Comparison of ENCODE assay signal across 36 cellular contexts in the genomic region with DNA sequence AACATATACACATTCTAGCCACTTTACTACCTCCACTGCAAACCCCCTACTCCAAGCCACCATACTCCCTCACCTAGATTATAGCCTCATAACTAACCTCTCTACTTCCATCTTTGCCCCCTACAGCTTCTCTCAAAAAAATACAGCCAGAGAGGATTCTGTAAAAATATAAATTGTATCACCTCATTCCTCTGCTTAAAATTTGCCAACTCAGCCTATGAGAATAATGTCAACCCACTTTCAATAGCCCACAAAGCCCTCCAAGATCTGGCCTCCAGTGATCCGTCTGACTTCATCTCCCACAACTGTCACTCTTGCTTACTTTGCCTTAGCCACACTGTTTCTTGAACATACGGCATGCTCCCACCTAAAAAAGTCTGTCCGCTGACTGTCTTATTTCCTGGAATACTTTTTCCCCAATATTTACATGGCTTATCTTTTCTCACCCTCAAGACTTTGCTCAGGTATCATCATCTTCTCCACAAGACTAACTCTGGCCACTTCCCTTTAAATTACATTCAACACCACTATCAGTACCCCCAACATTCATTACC.
"Had no signal": no experiment of that assay in that cellular context is flagged by ENCODE, and none has a peak within 500 bp of the region (broad histone marks: within the 10 kb centered on the region; RNA-seq: fewer than 3 reads in every experiment).

No MANE protein-coding gene starts in this region.

- FAIRE-seq: bronchial epithelial cell, TTC549 had no signal

- ATAC-seq: activated CD8-positive, alpha-beta T cell treated with anti-CD3 and anti-CD28 coated beads for 36 hours; activated naive CD4-positive, alpha-beta T cell treated with anti-CD3 and anti-CD28 coated beads, Interleukin-2, amount 50 U/mL, for 72 hours; activated T-cell treated with anti-CD3 and anti-CD28 coated beads, Interleukin-2, amount 50 U/mL, for 4 hours; activated T-cell treated with anti-CD3 and anti-CD28 coated beads, Interleukin-2, amount 50 U/mL, for 72 hours; activated T-helper 17 cell treated with anti-CD3 and anti-CD28 coated beads, Interleukin-2, amount 50 U/mL, for 72 hours; T-cell had no signal

- H3K27me3 ChIP-seq: adrenal gland, ascending aorta, cardiac muscle cell had no signal

- H3K4me3 ChIP-seq: adrenal gland, ascending aorta, cardiac muscle cell had no signal

- H3K9me3 ChIP-seq: adrenal gland, ascending aorta had no signal

- H3K4me1 ChIP-seq: ascending aorta had no signal

- DNase-seq: activated B cell treated with CpG ODN at 0.5 μM for 24 hours; activated CD4-positive, alpha-beta memory T cell treated with anti-CD3 and anti-CD28 coated beads for 36 hours; activated CD4-positive, alpha-beta T cell treated with anti-CD3 and anti-CD28 coated beads for 4 hours; activated CD4-positive, alpha-beta T cell treated with anti-CD3 and anti-CD28 coated beads, Interleukin-2, amount 10 ng/mL, durations not matched to agents 24 days and 14 days; activated CD4-positive, alpha-beta T cell treated with anti-CD3 and anti-CD28 coated beads, Interleukin-2, amount 50 U/mL, for 1 hour; activated CD4-positive, alpha-beta T cell treated with anti-CD3 and anti-CD28 coated beads, Interleukin-2, amount 50 U/mL, for 4 hours; activated CD4-positive, CD25-positive, alpha-beta regulatory T cell treated with anti-CD3 and anti-CD28 coated beads, Interleukin-2, amount 50 U/mL, for 72 hours; activated CD8-positive, alpha-beta memory T cell treated with anti-CD3 and anti-CD28 coated beads, Interleukin-2, amount 50 U/mL, for 4 hours; activated CD8-positive, alpha-beta T cell treated with anti-CD3 and anti-CD28 coated beads for 36 hours; activated effector memory CD4-positive, alpha-beta T cell treated with anti-CD3 and anti-CD28 coated beads, Interleukin-2, amount 50 U/mL, for 16 hours; activated gamma-delta T cell treated with Interleukin-2 at 50 U/mL for 16 hours; activated naive CD4-positive, alpha-beta T cell; activated naive CD4-positive, alpha-beta T cell treated with anti-CD3 and anti-CD28 coated beads, Interleukin-2, amount 10 ng/mL, durations not matched to agents 7 days and 5 days; activated naive CD8-positive, alpha-beta T cell treated with anti-CD3 and anti-CD28 coated beads, Interleukin-2, amount 10 ng/mL, durations not matched to agents 7 days and 5 days; activated T-cell treated with anti-CD3 and anti-CD28 coated beads for 4 hours; activated T-cell treated with anti-CD3 and anti-CD28 coated beads, Interleukin-2, amount 50 U/mL, for 1 hour; activated T-cell treated with anti-CD3 and anti-CD28 coated beads, Interleukin-2, amount 50 U/mL, for 4 hours; activated T-cell treated with anti-CD3 and anti-CD28 coated beads, Interleukin-2, amount 50 U/mL, for 72 hours; adrenal gland; amniotic stem cell; caudate nucleus; cerebellar nuclear complex; T-cell; T-helper 2 cell; T-helper 9 cell had no signal

- H3K27me3 Mint-ChIP-seq: activated B cell treated with CpG ODN at 0.5 μM for 24 hours; activated CD4-positive, alpha-beta memory T cell treated with anti-CD3 and anti-CD28 coated beads for 36 hours; activated CD4-positive, alpha-beta T cell treated with anti-CD3 and anti-CD28 coated beads, Interleukin-2, amount 10 ng/mL, durations not matched to agents 24 days and 14 days; activated CD8-positive, alpha-beta T cell treated with anti-CD3 and anti-CD28 coated beads for 36 hours; activated naive CD8-positive, alpha-beta T cell treated with anti-CD3 and anti-CD28 coated beads, Interleukin-2, amount 10 ng/mL, durations not matched to agents 7 days and 5 days; activated T-helper 17 cell treated with anti-CD3 and anti-CD28 coated beads, Interleukin-2, amount 50 U/mL, for 72 hours; central memory CD8-positive, alpha-beta T cell; T-cell had no signal

- H3K4me3 Mint-ChIP-seq: activated B cell treated with CpG ODN at 0.5 μM for 24 hours; activated CD4-positive, alpha-beta memory T cell treated with anti-CD3 and anti-CD28 coated beads for 36 hours; activated CD4-positive, alpha-beta T cell treated with anti-CD3 and anti-CD28 coated beads, Interleukin-2, amount 10 ng/mL, durations not matched to agents 24 days and 14 days; activated CD8-positive, alpha-beta T cell treated with anti-CD3 and anti-CD28 coated beads for 36 hours; activated naive CD4-positive, alpha-beta T cell treated with anti-CD3 and anti-CD28 coated beads, Interleukin-2, amount 10 ng/mL, durations not matched to agents 7 days and 5 days; activated naive CD8-positive, alpha-beta T cell treated with anti-CD3 and anti-CD28 coated beads, Interleukin-2, amount 10 ng/mL, durations not matched to agents 7 days and 5 days; activated T-cell treated with anti-CD3 and anti-CD28 coated beads, Interleukin-2, amount 50 U/mL, for 4 hours; activated T-cell treated with anti-CD3 and anti-CD28 coated beads, Interleukin-2, amount 50 U/mL, for 72 hours; activated T-helper 1 cell treated with anti-CD3 and anti-CD28 coated beads, Interleukin-12 subunit alpha, Interleukin-12 subunit beta, Interleukin-2, Interleukin-4 antibody, amounts not matched to agents 30 ng/mL and 10 ng/mL and 1 ng/mL, durations not matched to agents 14 hours and 24 hours and 36 hours; activated T-helper 17 cell treated with anti-CD3 and anti-CD28 coated beads, Interleukin-2, amount 50 U/mL, for 72 hours; brain; central memory CD8-positive, alpha-beta T cell; T-cell; T-helper 2 cell treated with Interferon-gamma antibody and Interleukin-4, amounts not matched to agents 5 μg/mL and 100 μg/mL, for 36 hours had no signal

- H3K27ac Mint-ChIP-seq: activated B cell treated with CpG ODN at 0.5 μM for 24 hours; activated CD4-positive, alpha-beta memory T cell treated with anti-CD3 and anti-CD28 coated beads for 36 hours; activated CD4-positive, alpha-beta T cell treated with anti-CD3 and anti-CD28 coated beads, Interleukin-2, amount 10 ng/mL, durations not matched to agents 24 days and 14 days; activated CD8-positive, alpha-beta T cell treated with anti-CD3 and anti-CD28 coated beads for 36 hours; activated naive CD4-positive, alpha-beta T cell treated with anti-CD3 and anti-CD28 coated beads, Interleukin-2, amount 10 ng/mL, durations not matched to agents 7 days and 5 days; activated naive CD4-positive, alpha-beta T cell treated with anti-CD3 and anti-CD28 coated beads, Interleukin-2, amount 50 U/mL, for 72 hours; activated naive CD8-positive, alpha-beta T cell treated with anti-CD3 and anti-CD28 coated beads, Interleukin-2, amount 10 ng/mL, durations not matched to agents 7 days and 5 days; activated T-cell treated with anti-CD3 and anti-CD28 coated beads, Interleukin-2, amount 50 U/mL, for 72 hours; activated T-helper 1 cell treated with anti-CD3 and anti-CD28 coated beads, Interleukin-12 subunit alpha, Interleukin-12 subunit beta, Interleukin-2, Interleukin-4 antibody, amounts not matched to agents 30 ng/mL and 10 ng/mL and 1 ng/mL, durations not matched to agents 14 hours and 24 hours and 36 hours; activated T-helper 17 cell treated with anti-CD3 and anti-CD28 coated beads, Interleukin-2, amount 50 U/mL, for 72 hours; T-cell; T-helper 2 cell treated with Interferon-gamma antibody and Interleukin-4, amounts not matched to agents 5 μg/mL and 100 μg/mL, for 36 hours had no signal

- H3K36me3 ChIP-seq: adrenal gland, ascending aorta, cardiac muscle cell had no signal

- H3K36me3 Mint-ChIP-seq: activated CD4-positive, alpha-beta memory T cell treated with anti-CD3 and anti-CD28 coated beads for 36 hours; activated naive CD4-positive, alpha-beta T cell treated with anti-CD3 and anti-CD28 coated beads, Interleukin-2, amount 10 ng/mL, durations not matched to agents 7 days and 5 days; activated naive CD4-positive, alpha-beta T cell treated with anti-CD3 and anti-CD28 coated beads, Interleukin-2, amount 50 U/mL, for 72 hours had no signal

- H3K9me3 Mint-ChIP-seq: activated B cell treated with CpG ODN at 0.5 μM for 24 hours; activated CD4-positive, alpha-beta memory T cell treated with anti-CD3 and anti-CD28 coated beads for 36 hours; activated CD4-positive, alpha-beta T cell treated with anti-CD3 and anti-CD28 coated beads, Interleukin-2, amount 10 ng/mL, durations not matched to agents 24 days and 14 days; activated CD8-positive, alpha-beta T cell treated with anti-CD3 and anti-CD28 coated beads for 36 hours; activated naive CD4-positive, alpha-beta T cell treated with anti-CD3 and anti-CD28 coated beads, Interleukin-2, amount 10 ng/mL, durations not matched to agents 7 days and 5 days; activated naive CD4-positive, alpha-beta T cell treated with anti-CD3 and anti-CD28 coated beads, Interleukin-2, amount 50 U/mL, for 72 hours; activated naive CD8-positive, alpha-beta T cell treated with anti-CD3 and anti-CD28 coated beads, Interleukin-2, amount 10 ng/mL, durations not matched to agents 7 days and 5 days; activated T-cell treated with anti-CD3 and anti-CD28 coated beads, Interleukin-2, amount 50 U/mL, for 4 hours; activated T-cell treated with anti-CD3 and anti-CD28 coated beads, Interleukin-2, amount 50 U/mL, for 72 hours; activated T-helper 1 cell treated with anti-CD3 and anti-CD28 coated beads, Interleukin-12 subunit alpha, Interleukin-12 subunit beta, Interleukin-2, Interleukin-4 antibody, amounts not matched to agents 30 ng/mL and 10 ng/mL and 1 ng/mL, durations not matched to agents 14 hours and 24 hours and 36 hours; activated T-helper 17 cell treated with anti-CD3 and anti-CD28 coated beads, Interleukin-2, amount 50 U/mL, for 72 hours; brain; central memory CD8-positive, alpha-beta T cell; T-cell; T-helper 2 cell treated with Interferon-gamma antibody and Interleukin-4, amounts not matched to agents 5 μg/mL and 100 μg/mL, for 36 hours had no signal

- H3K4me1 Mint-ChIP-seq: activated naive CD4-positive, alpha-beta T cell treated with anti-CD3 and anti-CD28 coated beads, Interleukin-2, amount 10 ng/mL, durations not matched to agents 7 days and 5 days had no signal

- H3K27ac ChIP-seq: adrenal gland, ascending aorta, cardiac muscle cell, VCaP had no signal
